In genomic region chr11:68825603-68826002, GRCh38 we compare ENCODE assay signal across 8 cellular contexts. TPM values are rescaled to one million over a fixed set of nuclear protein-coding genes. Genes with fewer than 3 reads are reported as not detected.
DNase-seq lines count a peak whose midpoint lies in the region; ATAC-seq and TF ChIP-seq lines count a peak whose summit lies in the region.

No MANE protein-coding gene starts in this region.

- POLR2A ChIA-PET in Caco-2 (lab: Charles Lee) = no interaction called here

- no peak overlapping the region for H3K4me3 Mint-ChIP-seq in Caco-2 (ENCODE audit: unreplicated experiment)

- H3K36me3 ChIP-seq in Caco-2 (ENCODE audit: control insufficient read depth, insufficient read depth, low read length) (no peaks in the 10 kb centered on the region), lower lobe of right lung (peaks cover 17% of the 10 kb centered on the region)

- no peaks in the 10 kb centered on the region for H3K9me3 Mint-ChIP-seq in Caco-2 (ENCODE audit: unreplicated experiment)

- BruUV-seq in Caco-2 (replicated peaks; lab: Mats Ljungman, UMichigan) = no TSS peak

- H3K9me3 ChIP-seq in Caco-2 (no peaks in the 10 kb centered on the region), lower lobe of right lung (no peaks in the 10 kb centered on the region)

- H3K4me3 ChIP-seq in Caco-2 (ENCODE audit: low read depth, low read length) (no peak overlapping the region), lower lobe of right lung (no peak overlapping the region)

- no peak overlapping the region for H3K27ac ChIP-seq in lower lobe of right lung

- TF ChIP-seq CTCF in Caco-2 (IDR thresholded peaks at IDR 0.05; ENCODE audit: insufficient read depth in 1 of 2, low read depth in 1 of 2, low read length in 1 of 2, severe bottlenecking in 1 of 2, unreplicated experiment in 1 of 2) (peak; percentile 30 to 72), lower lobe of right lung (IDR thresholded peaks at IDR 0.05) (peak; percentile 33), omental fat pad (IDR thresholded peaks at IDR 0.05) (no peak)

- ATAC-seq in lower lobe of right lung (peak; percentile 74 to 82), omental fat pad (ENCODE audit: low FRiP score) (no peak), GM21515 (IDR thresholded peaks at IDR 0.05; ENCODE audit: unreplicated experiment) (no peak)

- intact Hi-C loops in Caco-2 (cut with micrococcal nuclease; ENCODE audit: unreplicated experiment) (loop anchor here (1.0 kb wide), 1 partner anchor 263 kb away; no protein-coding TSS in a partner anchor), lower lobe of right lung (cut with DNase I) (no loop called here)

- CTCF ChIA-PET in Caco-2 (lab: Charles Lee) = interaction anchor here (0.6 to 0.9 kb wide), 2 partner anchors 18 to 249 kb away, joined by 6 to 8 read pairs; no protein-coding TSS in a partner anchor

- no peaks in the 10 kb centered on the region for H3K4me1 ChIP-seq in Caco-2
- H3K4me1 ChIP-seq in lower lobe of right lung = peaks cover 45% of the 10 kb centered on the region

- no peaks in the 10 kb centered on the region for H3K4me1 Mint-ChIP-seq in Caco-2 (ENCODE audit: low read depth, unreplicated experiment)

- H3K27ac Mint-ChIP-seq in Caco-2 (ENCODE audit: unreplicated experiment) = no peak overlapping the region

- no peaks in the 10 kb centered on the region for H3K36me3 Mint-ChIP-seq in Caco-2 (ENCODE audit: insufficient read depth, unreplicated experiment)

- H3K27me3 ChIP-seq in Caco-2 (replicated peaks; ENCODE audit: control insufficient read depth, insufficient read depth, low read length) = no peaks in the 10 kb centered on the region
- H3K27me3 ChIP-seq in lower lobe of right lung (ENCODE audit: low read depth) = no peaks in the 10 kb centered on the region

- peak; percentile 68 to 74 for DNase-seq in Caco-2
- DNase-seq in LoVo (ENCODE audit: low spot score) = peak; percentile 26
- DNase-seq in activated T-cell treated with anti-CD3 and anti-CD28 coated beads for 4 hours = peak; percentile 39
- no peak for DNase-seq in lower lobe of right lung
- DNase-seq in omental fat pad (ENCODE audit: low spot score) = no peak
- DNase-seq in NCI-H2081 (lab: John Stamatoyannopoulos, UW) = no peak
- no peak for DNase-seq in NCI-H2227 (lab: John Stamatoyannopoulos, UW; ENCODE audit: unreplicated experiment)

- no peaks in the 10 kb centered on the region for H3K27me3 Mint-ChIP-seq in Caco-2 (ENCODE audit: insufficient read depth, unreplicated experiment)

RNA-seq across cellular contexts. Expression of gene CPT1A, which starts 16.1 kb away (rescaled TPM):
- 5.7 and 6.3 TPM in 2 replicates for total RNA-seq in Caco-2 (2022)
- total RNA-seq in lower lobe of right lung = 88.4 TPM
- total RNA-seq in omental fat pad = 10 to 100 TPM; 36.1 to 54.9 (median 48.2) TPM

Comparison
In these comparisons a context has a peak if more than half of its experiments do, and no peak if none do; other contexts are left out.
1. DNase-seq: peak in Caco-2 (2 of 2), LoVo (single experiment) and activated T-cell treated with anti-CD3 and anti-CD28 coated beads for 4 hours (single experiment); none in lower lobe of right lung (single experiment), omental fat pad (single experiment), NCI-H2081 (0 of 2) and NCI-H2227 (single experiment).
2. CTCF ChIP-seq: peak in Caco-2 (2 of 2) and lower lobe of right lung (single experiment); none in omental fat pad (0 of 3).
3. ATAC-seq: peak in lower lobe of right lung (2 of 2); none in omental fat pad (single experiment) and GM21515 (single experiment).